32 cellular contexts compared by ENCODE assay signal in genomic region chr3:116914004-116914403, GRCh38.
"Had no signal": no experiment of that assay in that cellular context is flagged by ENCODE, and none has a peak within 500 bp of the region (broad histone marks: within the 10 kb centered on the region; RNA-seq: fewer than 3 reads in every experiment).

No MANE protein-coding gene starts in this region.

- FAIRE-seq: astrocyte, colon, TTC549 had no signal

- H3K27ac ChIP-seq: adrenal gland, body of pancreas, brain microvascular endothelial cell, breast epithelium, VCaP had no signal

- H3K27me3 ChIP-seq: adrenal gland, body of pancreas, brain microvascular endothelial cell, breast epithelium had no signal

- DNase-seq: activated B cell treated with CpG ODN at 0.5 μM for 24 hours; activated CD4-positive, alpha-beta memory T cell treated with anti-CD3 and anti-CD28 coated beads for 36 hours; activated CD4-positive, alpha-beta T cell treated with anti-CD3 and anti-CD28 coated beads for 4 hours; activated CD4-positive, alpha-beta T cell treated with anti-CD3 and anti-CD28 coated beads, Interleukin-2, amount 10 ng/mL, durations not matched to agents 24 days and 14 days; activated CD4-positive, alpha-beta T cell treated with anti-CD3 and anti-CD28 coated beads, Interleukin-2, amount 50 U/mL, for 1 hour; activated CD4-positive, alpha-beta T cell treated with anti-CD3 and anti-CD28 coated beads, Interleukin-2, amount 50 U/mL, for 4 hours; activated CD4-positive, CD25-positive, alpha-beta regulatory T cell treated with anti-CD3 and anti-CD28 coated beads, Interleukin-2, amount 50 U/mL, for 72 hours; activated CD8-positive, alpha-beta memory T cell treated with anti-CD3 and anti-CD28 coated beads, Interleukin-2, amount 50 U/mL, for 4 hours; activated CD8-positive, alpha-beta T cell treated with anti-CD3 and anti-CD28 coated beads for 36 hours; activated effector memory CD4-positive, alpha-beta T cell treated with anti-CD3 and anti-CD28 coated beads, Interleukin-2, amount 50 U/mL, for 16 hours; activated gamma-delta T cell treated with Interleukin-2 at 50 U/mL for 16 hours; activated naive CD4-positive, alpha-beta T cell; activated naive CD4-positive, alpha-beta T cell treated with anti-CD3 and anti-CD28 coated beads for 36 hours; activated naive CD4-positive, alpha-beta T cell treated with anti-CD3 and anti-CD28 coated beads, Interleukin-2, amount 50 U/mL, for 16 hours; activated naive CD8-positive, alpha-beta T cell treated with anti-CD3 and anti-CD28 coated beads for 36 hours; activated T-cell treated with anti-CD3 and anti-CD28 coated beads for 4 hours; activated T-cell treated with anti-CD3 and anti-CD28 coated beads, Interleukin-2, amount 50 U/mL, for 1 hour; activated T-cell treated with anti-CD3 and anti-CD28 coated beads, Interleukin-2, amount 50 U/mL, for 4 hours; activated T-cell treated with anti-CD3 and anti-CD28 coated beads, Interleukin-2, amount 50 U/mL, for 72 hours; adrenal gland; amniotic stem cell; aorta; body of pancreas; brain microvascular endothelial cell; central memory CD4-positive, alpha-beta T cell; T-helper 2 cell; T-helper 9 cell had no signal

- H3K36me3 ChIP-seq: adrenal gland, brain microvascular endothelial cell, breast epithelium had no signal

- H3K4me1 ChIP-seq: adrenal gland, body of pancreas, breast epithelium had no signal

- H3K9me3 ChIP-seq: adrenal gland, body of pancreas, breast epithelium had no signal

- H3K4me3 ChIP-seq: adrenal gland, body of pancreas, breast epithelium had no signal
